ENCODE assay signal across 1 cellular context in genomic region chr20:5114403-5114802, GRCh38.
TF ChIP-seq lines count a peak whose summit lies in the region.

No MANE protein-coding gene starts in this region.

TF ChIP-seq in A549, 52 proteins besides CTCF, POLR2A, EP300 and RAD21:
- no peak for TF ChIP-seq FOSL2 (IDR thresholded peaks at IDR 0.05)
- no peak for TF ChIP-seq FOSL2 (CRISPR knock-in tag; IDR thresholded peaks at IDR 0.05)
- TF ChIP-seq NR3C1 (IDR thresholded peaks at IDR 0.05), result no peak
- no peak for TF ChIP-seq EHF (CRISPR knock-in tag; IDR thresholded peaks at IDR 0.05)
- TF ChIP-seq ZC3H11A (IDR thresholded peaks at IDR 0.05), result no peak
- no peak for TF ChIP-seq MAFK (IDR thresholded peaks at IDR 0.05; ENCODE audit: partially characterized antibody)
- TF ChIP-seq BHLHE40 (IDR thresholded peaks at IDR 0.05; ENCODE audit: low read depth, low read length), result no peak
- TF ChIP-seq MAZ (IDR thresholded peaks at IDR 0.05; ENCODE audit: borderline replicate concordance, low read depth, low read length), result no peak
- no peak for TF ChIP-seq REST (IDR thresholded peaks at IDR 0.05)
- no peak for TF ChIP-seq CHD4 (IDR thresholded peaks at IDR 0.05; ENCODE audit: borderline replicate concordance)
- no peak for TF ChIP-seq HMGXB4 (CRISPR knock-in tag; IDR thresholded peaks at IDR 0.05; ENCODE audit: borderline replicate concordance)
- no peak for TF ChIP-seq E2F6 (IDR thresholded peaks at IDR 0.05; ENCODE audit: borderline replicate concordance, low read depth)
- TF ChIP-seq RFX5 (IDR thresholded peaks at IDR 0.05), result no peak
- no peak for TF ChIP-seq TFCP2L1 (CRISPR knock-in tag; IDR thresholded peaks at IDR 0.05)
- no peak for TF ChIP-seq RNF2 (IDR thresholded peaks at IDR 0.05; ENCODE audit: borderline replicate concordance, low read depth)
- TF ChIP-seq SREBF2 (IDR thresholded peaks at IDR 0.05), result no peak
- TF ChIP-seq EHMT2 (IDR thresholded peaks at IDR 0.05; ENCODE audit: low read depth), result no peak
